ENCODE assay signal across 8 cellular contexts in genomic region chr10:124092270-124093075, GRCh38. TPM values are rescaled to one million over a fixed set of nuclear protein-coding genes. Genes with fewer than 3 reads are reported as not detected.
DNase-seq lines count a peak whose midpoint lies in the region; ATAC-seq, FAIRE-seq and TF ChIP-seq lines count a peak whose summit lies in the region.

No MANE protein-coding gene starts in this region.

- peaks cover 0 to 8% (median 2%) of the 10 kb centered on the region in 4 donors for H3K4me1 Mint-ChIP-seq in CD4-positive, CD25-positive, alpha-beta regulatory T cell

- peak overlapping the region; percentile 82 for H3K4me2 ChIP-seq in endothelial cell of umbilical vein (ENCODE audit: insufficient read depth, low read length)

- WGBS in tibial nerve, 2 donors: 1 to 3% methylated on average over 24 to 72 of the region's 93 CpGs

- peak in 1 of 2 donors; percentile 26 for TF ChIP-seq EP300 in tibial nerve (IDR thresholded peaks at IDR 0.05)

- no peaks in the 10 kb centered on the region for H3K9me1 ChIP-seq in endothelial cell of umbilical vein (replicated peaks; ENCODE audit: control insufficient read depth, extremely low read depth, insufficient read depth, low read length)

- no peak overlapping the region for H3K9ac ChIP-seq in endothelial cell of umbilical vein (replicated peaks; ENCODE audit: extremely low read depth, insufficient read depth, low read length)

- no peaks in the 10 kb centered on the region for H3K36me3 ChIP-seq in CD4-positive, CD25-positive, alpha-beta regulatory T cell (ENCODE audit: control insufficient read depth, insufficient read depth, low read length)
- H3K36me3 ChIP-seq in endothelial cell of umbilical vein (ENCODE audit: control insufficient read depth in 2 of 2, extremely low read depth in 1 of 2, insufficient read depth in 2 of 2, low read length in 2 of 2) (no peaks in the 10 kb centered on the region), tibial nerve (no peaks in the 10 kb centered on the region)

- no peaks in the 10 kb centered on the region for H3K36me3 Mint-ChIP-seq in CD4-positive, CD25-positive, alpha-beta regulatory T cell

- H3K27me3 ChIP-seq in CD4-positive, CD25-positive, alpha-beta regulatory T cell (ENCODE audit: control insufficient read depth, insufficient read depth, low read length): peaks cover 10% of the 10 kb centered on the region
- H3K27me3 ChIP-seq in endothelial cell of umbilical vein (ENCODE audit: control insufficient read depth in 2 of 2, insufficient read depth in 2 of 2, low read length in 2 of 2): peaks cover 4 to 43% of the 10 kb centered on the region in 2 experiments
- peaks cover 0 to 7% of the 10 kb centered on the region in 2 donors for H3K27me3 ChIP-seq in tibial nerve

- H3K27ac Mint-ChIP-seq in CD4-positive, CD25-positive, alpha-beta regulatory T cell: no peak overlapping the region

- peaks cover 0 to 3% of the 10 kb centered on the region in 2 experiments for H3K9me3 ChIP-seq in CD4-positive, CD25-positive, alpha-beta regulatory T cell (ENCODE audit: control insufficient read depth in 2 of 2, low read length in 2 of 2)
- H3K9me3 ChIP-seq in endothelial cell of umbilical vein (replicated peaks; ENCODE audit: control insufficient read depth, insufficient read depth, low read length) (no peaks in the 10 kb centered on the region), tibial nerve (no peaks in the 10 kb centered on the region)

- POLR2A ChIA-PET in endothelial cell of umbilical vein (lab: Charles Lee): no interaction called here

- no peak for DNase-seq in CD4-positive, CD25-positive, alpha-beta regulatory T cell
- peak; percentile 8 to 47 for DNase-seq in SW 1271 (lab: John Stamatoyannopoulos, UW)
- peak; percentile 52 for DNase-seq in endothelial cell of umbilical vein (ENCODE audit: low read depth, low spot score)
- DNase-seq in midbrain (lab: John Stamatoyannopoulos, UW): peak; percentile 39
- peak in 1 of 2 donors; percentile 44 for DNase-seq in tibial nerve (ENCODE audit: low spot score in 2 of 2)

- H3K4me3 ChIP-seq in CD4-positive, CD25-positive, alpha-beta regulatory T cell (ENCODE audit: low read depth, low read length): no peak overlapping the region
- H3K4me3 ChIP-seq in endothelial cell of umbilical vein (replicated peaks in 1 of 3; ENCODE audit: insufficient read depth in 1 of 3, low read depth in 1 of 3, low read length in 3 of 3) (peak overlapping the region; percentile 34 to 75 (median 42)), tibial nerve (peak overlapping the region; percentile 41 to 77 (median 68))

- peak; percentile 44 for FAIRE-seq in endothelial cell of umbilical vein (lab: Jason Lieb, UNC)

- no peaks in the 10 kb centered on the region for H4K20me1 ChIP-seq in endothelial cell of umbilical vein (replicated peaks; ENCODE audit: control insufficient read depth, extremely low read depth, insufficient read depth, low read length)

- peak overlapping the region; percentile 60 for H2AFZ ChIP-seq in endothelial cell of umbilical vein (ENCODE audit: low read depth, low read length)

- H3K27ac ChIP-seq in CD4-positive, CD25-positive, alpha-beta regulatory T cell (ENCODE audit: insufficient read depth, low read length, poor library complexity, severe bottlenecking): no peak overlapping the region
- no peak overlapping the region for H3K27ac ChIP-seq in endothelial cell of umbilical vein (ENCODE audit: insufficient read depth, low read depth, low read length)
- H3K27ac ChIP-seq in tibial nerve: peak overlapping the region; percentile 44 to 91 (median 90)

- dilution Hi-C loops in endothelial cell of umbilical vein (cut with MboI; ENCODE audit: extremely low pct_ligation_motif_present, low sequenced_read_pairs): no loop called here

- TF ChIP-seq CTCF in endothelial cell of umbilical vein (IDR thresholded peaks at IDR 0.05; ENCODE audit: extremely low read depth in 1 of 2, insufficient read depth in 1 of 2, low read depth in 1 of 2, low read length in 2 of 2) (peak in 1 of 2 donors; percentile 29), tibial nerve (IDR thresholded peaks at IDR 0.05) (peak in 4 of 5 experiments; percentile 11 to 29 (median 22))

- peaks cover 3% of the 10 kb centered on the region for H3K4me1 ChIP-seq in CD4-positive, CD25-positive, alpha-beta regulatory T cell (ENCODE audit: control insufficient read depth, insufficient read depth, low read length, poor library complexity, severe bottlenecking)
- H3K4me1 ChIP-seq in endothelial cell of umbilical vein (ENCODE audit: control insufficient read depth, extremely low read depth, insufficient read depth, low read length) (peaks cover 6% of the 10 kb centered on the region), tibial nerve (peaks cover 0 to 54% (median 21%) of the 10 kb centered on the region in 4 donors)

- peak overlapping the region in 2 of 4 donors; percentile 28 to 87 for H3K4me3 Mint-ChIP-seq in CD4-positive, CD25-positive, alpha-beta regulatory T cell

- H3K9me3 Mint-ChIP-seq in CD4-positive, CD25-positive, alpha-beta regulatory T cell: peaks cover 0 to 2% (median 0%) of the 10 kb centered on the region in 7 donors

- CTCF ChIA-PET in endothelial cell of umbilical vein (lab: Charles Lee): interaction anchor here (1.2 to 3.8 kb wide), 9 partner anchors 12 to 296 kb away, joined by 3 to 26 read pairs (median 4); no protein-coding TSS in a partner anchor

- no peak for TF ChIP-seq POLR2A in endothelial cell of umbilical vein (IDR thresholded peaks at IDR 0.05; ENCODE audit: low read depth, low read length)
- TF ChIP-seq POLR2A in tibial nerve (IDR thresholded peaks at IDR 0.05): no peak

- H3K79me2 ChIP-seq in endothelial cell of umbilical vein (ENCODE audit: control insufficient read depth, insufficient read depth, low read length): no peaks in the 10 kb centered on the region

- BruUV-seq in endothelial cell of umbilical vein (replicated peaks; lab: Mats Ljungman, UMichigan): no TSS peak

- intact Hi-C loops in endothelial cell of umbilical vein (cut with micrococcal nuclease): loop anchor here (1.0 kb wide), 4 partner anchors 28 to 297 kb away; no protein-coding TSS in a partner anchor

- H3K27me3 Mint-ChIP-seq in CD4-positive, CD25-positive, alpha-beta regulatory T cell: peaks cover 51% of the 10 kb centered on the region

- ATAC-seq in CD4-positive, CD25-positive, alpha-beta regulatory T cell (ENCODE audit: low read depth in 2 of 2): peak; percentile 38 to 51
- peak; percentile 55 for ATAC-seq in GM21515 (IDR thresholded peaks at IDR 0.05; ENCODE audit: unreplicated experiment)
- no peak for ATAC-seq in HG03175 (IDR thresholded peaks at IDR 0.05; ENCODE audit: unreplicated experiment)
- ATAC-seq in GM19463 (IDR thresholded peaks at IDR 0.05; ENCODE audit: unreplicated experiment): no peak

TF ChIP-seq in endothelial cell of umbilical vein, 7 proteins besides CTCF, POLR2A, EP300 and RAD21:
- peak; percentile 61 for TF ChIP-seq EZH2 (IDR thresholded peaks at IDR 0.05; ENCODE audit: borderline replicate concordance, low read depth, low read length, severe bottlenecking)
- TF ChIP-seq MAX (IDR thresholded peaks at IDR 0.05; ENCODE audit: insufficient read depth, insufficient read length): no peak

RNA-seq across cellular contexts. Expression of gene CHST15, which starts 0.9 kb away (rescaled TPM):
- 0.22 TPM for total RNA-seq in CD4-positive, CD25-positive, alpha-beta regulatory T cell
- polyA plus RNA-seq in CD4-positive, CD25-positive, alpha-beta regulatory T cell: under 1 TPM in 3 of 4 donors, not detected in 1; 0.13 to 0.47 (median 0.32) TPM
- total RNA-seq in endothelial cell of umbilical vein: 23.1 and 29.2 TPM in 2 replicates
- 21.8 and 23.1 TPM in 2 replicates for polyA plus RNA-seq in endothelial cell of umbilical vein
- polyA plus RNA-seq in endothelial cell of umbilical vein (2011; cell fraction: cytosol; rRNA removed): 14.3 and 15.2 TPM in 2 replicates
- 29.3 and 31.5 TPM in 2 replicates for polyA plus RNA-seq in endothelial cell of umbilical vein (2011; cell fraction: nucleus; rRNA removed)
- 3.8 and 6.1 TPM in 2 replicates for polyA plus RNA-seq in endothelial cell of umbilical vein (2012)
- polyA minus RNA-seq in endothelial cell of umbilical vein: 41.4 and 50.1 TPM in 2 replicates
- 4.9 TPM for polyA minus RNA-seq in endothelial cell of umbilical vein (2011; cell fraction: cytosol; rRNA and poly(A)+ RNA removed)
- 25.5 and 33.0 TPM in 2 replicates for polyA minus RNA-seq in endothelial cell of umbilical vein (2011; cell fraction: nucleus; rRNA and poly(A)+ RNA removed)
- 10 to 100 TPM; 29.8 to 45.6 (median 34.3) TPM for total RNA-seq in tibial nerve

Comparison
In these comparisons a context has a peak if more than half of its experiments do, and no peak if none do; other contexts are left out.
1. ATAC-seq: peak in CD4-positive, CD25-positive, alpha-beta regulatory T cell (2 of 2) and GM21515 (single experiment); none in HG03175 (single experiment) and GM19463 (single experiment).
2. DNase-seq: peak in SW 1271 (2 of 2), endothelial cell of umbilical vein (single experiment) and midbrain (single experiment); none in CD4-positive, CD25-positive, alpha-beta regulatory T cell (0 of 3).
3. H3K27ac ChIP-seq: peak in tibial nerve (4 of 4); none in CD4-positive, CD25-positive, alpha-beta regulatory T cell (single experiment) and endothelial cell of umbilical vein (single experiment).
4. RNA of gene CHST15, which starts 0.9 kb away (total RNA-seq): 29.8 to 45.6 TPM in tibial nerve and 23.1 to 29.2 TPM in endothelial cell of umbilical vein; 0.22 TPM in CD4-positive, CD25-positive, alpha-beta regulatory T cell (single experiment); every median in the first group is over 10 times any median in the second.